Comparison of ENCODE assay signal across 7 cellular contexts in the genomic region with DNA sequence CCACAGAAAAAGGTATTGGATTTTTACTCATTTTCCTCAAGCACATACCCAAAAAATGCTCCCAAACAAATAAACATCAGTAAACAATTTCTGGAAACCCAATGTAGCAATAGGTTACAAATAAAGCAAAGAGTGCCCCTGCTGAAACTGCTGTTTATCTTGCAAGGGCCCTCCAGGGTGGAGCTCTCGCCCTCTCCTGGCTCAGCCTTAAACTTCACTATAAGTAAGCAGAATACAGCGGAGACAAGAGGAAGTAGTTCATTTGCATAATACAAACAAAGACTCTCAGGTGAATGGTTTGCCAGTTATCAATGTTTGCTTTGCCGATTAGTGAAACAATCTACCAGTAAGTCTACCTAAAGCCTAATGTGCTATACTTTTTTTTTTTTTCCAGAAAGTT.
DNase-seq lines count a peak whose midpoint lies in the region; ATAC-seq lines count a peak whose summit lies in the region.

No MANE protein-coding gene starts in this region.

- peaks cover 0 to 4% (median 2%) of the 10 kb centered on the region in 3 donors for H3K27me3 Mint-ChIP-seq in immature natural killer cell (ENCODE audit: low read depth in 3 of 3)
- no peaks in the 10 kb centered on the region for H3K27me3 Mint-ChIP-seq in activated naive CD8-positive, alpha-beta T cell treated with anti-CD3 and anti-CD28 coated beads, Interleukin-2, amount 50 U/mL, for 24 hours

- H3K4me1 Mint-ChIP-seq in immature natural killer cell = no peaks in the 10 kb centered on the region
- H3K4me1 Mint-ChIP-seq in activated naive CD8-positive, alpha-beta T cell treated with anti-CD3 and anti-CD28 coated beads, Interleukin-2, amount 50 U/mL, for 24 hours = no peaks in the 10 kb centered on the region

- peak; percentile 92 for ATAC-seq in GM18517 (IDR thresholded peaks at IDR 0.05; ENCODE audit: unreplicated experiment)
- no peak for ATAC-seq in activated naive CD8-positive, alpha-beta T cell treated with anti-CD3 and anti-CD28 coated beads, Interleukin-2, amount 50 U/mL, for 24 hours

- no peaks in the 10 kb centered on the region for H3K36me3 Mint-ChIP-seq in immature natural killer cell
- H3K36me3 Mint-ChIP-seq in activated naive CD8-positive, alpha-beta T cell treated with anti-CD3 and anti-CD28 coated beads, Interleukin-2, amount 50 U/mL, for 24 hours (ENCODE audit: low read depth) = no peaks in the 10 kb centered on the region

- peaks cover 0 to 7% (median 0%) of the 10 kb centered on the region in 6 donors for H3K9me3 Mint-ChIP-seq in immature natural killer cell
- H3K9me3 Mint-ChIP-seq in activated naive CD8-positive, alpha-beta T cell treated with anti-CD3 and anti-CD28 coated beads, Interleukin-2, amount 50 U/mL, for 24 hours = peaks cover 2% of the 10 kb centered on the region

- no peak overlapping the region for H3K27ac Mint-ChIP-seq in immature natural killer cell
- no peak overlapping the region for H3K27ac Mint-ChIP-seq in activated naive CD8-positive, alpha-beta T cell treated with anti-CD3 and anti-CD28 coated beads, Interleukin-2, amount 50 U/mL, for 24 hours

- DNase-seq in HCEC 1CT = peak; percentile 25
- DNase-seq in NCI-H510A (lab: John Stamatoyannopoulos, UW) = peak; percentile 38
- peak; percentile 12 for DNase-seq in kidney tubule cell (ENCODE audit: low spot score)
- DNase-seq in midbrain (lab: John Stamatoyannopoulos, UW) = no peak
- no peak for DNase-seq in immature natural killer cell
- DNase-seq in activated naive CD8-positive, alpha-beta T cell treated with anti-CD3 and anti-CD28 coated beads, Interleukin-2, amount 50 U/mL, for 24 hours = no peak

- H3K4me3 Mint-ChIP-seq in immature natural killer cell = no peak overlapping the region
- no peak overlapping the region for H3K4me3 Mint-ChIP-seq in activated naive CD8-positive, alpha-beta T cell treated with anti-CD3 and anti-CD28 coated beads, Interleukin-2, amount 50 U/mL, for 24 hours

Comparison
In these comparisons a context has a peak if more than half of its experiments do, and no peak if none do; other contexts are left out.
1. DNase-seq: peak in HCEC 1CT (single experiment), NCI-H510A (single experiment) and kidney tubule cell (single experiment); none in midbrain (single experiment), immature natural killer cell (0 of 3) and activated naive CD8-positive, alpha-beta T cell treated with anti-CD3 and anti-CD28 coated beads, Interleukin-2, amount 50 U/mL, for 24 hours (single experiment).